31 cellular contexts compared by ENCODE assay signal in genomic region chr3:98722389-98722788, GRCh38. TPM values are rescaled to one million over a fixed set of nuclear protein-coding genes. Genes with fewer than 3 reads are reported as not detected.
"Had no signal": no experiment of that assay in that cellular context is flagged by ENCODE, and none has a peak within 500 bp of the region (broad histone marks: within the 10 kb centered on the region; RNA-seq: fewer than 3 reads in every experiment).

No MANE protein-coding gene starts in this region.

- H3K27me3 ChIP-seq: adrenal gland, ascending aorta, brain microvascular endothelial cell, colonic mucosa, dorsolateral prefrontal cortex, esophagus squamous epithelium, stomach, transverse colon had no signal

- H3K4me1 Mint-ChIP-seq: naive B cell; stimulated activated effector memory CD8-positive, alpha-beta T cell treated with anti-CD3 and anti-CD28 coated beads, Interleukin-12 subunit alpha, Interleukin-12 subunit beta, amount 100 ng/mL, for 72 hours had no signal

- H3K9me3 ChIP-seq: adrenal gland, ascending aorta, colonic mucosa, esophagus squamous epithelium, lower lobe of right lung, stomach, transverse colon had no signal

- H3K4me3 Mint-ChIP-seq: activated naive CD8-positive, alpha-beta T cell; activated T-cell treated with anti-CD3 and anti-CD28 coated beads, Interleukin-2, amount 50 U/mL, for 4 hours; effector memory CD8-positive, alpha-beta T cell; neural crest cell; stimulated activated effector memory CD8-positive, alpha-beta T cell treated with anti-CD3 and anti-CD28 coated beads, Interleukin-12 subunit alpha, Interleukin-12 subunit beta, amount 100 ng/mL, for 72 hours; T-helper 1 cell treated with Interleukin-12 subunit alpha and Interleukin-12 subunit beta and Interleukin-4 antibody, amounts not matched to agents 30 μg/mL and 1 μg/mL, for 36 hours had no signal

- DNase-seq: activated CD4-positive, alpha-beta T cell treated with anti-CD3 and anti-CD28 coated beads for 4 hours; activated CD4-positive, alpha-beta T cell treated with anti-CD3 and anti-CD28 coated beads, Interleukin-2, amount 50 U/mL, for 48 hours; activated CD4-positive, CD25-positive, alpha-beta regulatory T cell; activated CD8-positive, alpha-beta memory T cell treated with anti-CD3 and anti-CD28 coated beads, Interleukin-2, amount 50 U/mL, for 48 hours; activated naive CD4-positive, alpha-beta T cell; activated T-cell treated with anti-CD3 and anti-CD28 coated beads, Interleukin-2, amount 50 U/mL, for 4 hours; adrenal gland; brain microvascular endothelial cell; caudate nucleus; colonic mucosa; dorsolateral prefrontal cortex; effector memory CD8-positive, alpha-beta T cell; esophagus squamous epithelium; kidney; lower lobe of right lung; naive B cell; posterior cingulate gyrus; small intestine; stimulated activated CD4-positive, alpha-beta T cell treated with anti-CD3 and anti-CD28 coated beads, Interleukin-2, amount 100 ng/mL, for 24 hours; stomach; T1000; transverse colon had no signal

- H3K27ac ChIP-seq: adrenal gland, ascending aorta, brain microvascular endothelial cell, colonic mucosa, dorsolateral prefrontal cortex, esophagus squamous epithelium, lower lobe of right lung, stomach, transverse colon had no signal

- H3K36me3 ChIP-seq: adrenal gland, ascending aorta, brain microvascular endothelial cell, colonic mucosa, esophagus squamous epithelium, lower lobe of right lung, stomach, transverse colon had no signal

- H3K9me3 Mint-ChIP-seq: activated T-cell treated with anti-CD3 and anti-CD28 coated beads, Interleukin-2, amount 50 U/mL, for 4 hours; activated T-helper 2 cell treated with anti-CD3 and anti-CD28 coated beads, Interferon-gamma antibody, Interleukin-2, Interleukin-4, amounts not matched to agents 10 μg/mL and 5 μg/mL and 100 μg/mL, durations not matched to agents 14 hours and 24 hours and 36 hours; effector memory CD8-positive, alpha-beta T cell; T-helper 1 cell treated with Interleukin-12 subunit alpha and Interleukin-12 subunit beta and Interleukin-4 antibody, amounts not matched to agents 30 μg/mL and 1 μg/mL, for 36 hours had no signal

- H3K27ac Mint-ChIP-seq: activated naive CD8-positive, alpha-beta T cell; activated T-helper 2 cell treated with anti-CD3 and anti-CD28 coated beads, Interferon-gamma antibody, Interleukin-2, Interleukin-4, amounts not matched to agents 10 μg/mL and 5 μg/mL and 100 μg/mL, durations not matched to agents 14 hours and 24 hours and 36 hours; effector memory CD8-positive, alpha-beta T cell; naive B cell; stimulated activated effector memory CD8-positive, alpha-beta T cell treated with anti-CD3 and anti-CD28 coated beads, Interleukin-12 subunit alpha, Interleukin-12 subunit beta, amount 100 ng/mL, for 72 hours; T-helper 1 cell treated with Interleukin-12 subunit alpha and Interleukin-12 subunit beta and Interleukin-4 antibody, amounts not matched to agents 30 μg/mL and 1 μg/mL, for 36 hours had no signal

- H3K36me3 Mint-ChIP-seq: activated naive CD8-positive, alpha-beta T cell; naive B cell; stimulated activated effector memory CD8-positive, alpha-beta T cell treated with anti-CD3 and anti-CD28 coated beads, Interleukin-12 subunit alpha, Interleukin-12 subunit beta, amount 100 ng/mL, for 72 hours had no signal

- H3K4me3 ChIP-seq: adrenal gland, ascending aorta, colonic mucosa, dorsolateral prefrontal cortex, esophagus squamous epithelium, lower lobe of right lung, stomach, transverse colon had no signal

- ATAC-seq: activated T-cell treated with anti-CD3 and anti-CD28 coated beads, Interleukin-2, amount 50 U/mL, for 4 hours; effector memory CD8-positive, alpha-beta T cell; left lobe of liver; lower lobe of right lung; sciatic nerve; stimulated activated effector memory CD8-positive, alpha-beta T cell treated with anti-CD3 and anti-CD28 coated beads, Interleukin-12 subunit alpha, Interleukin-12 subunit beta, amount 100 ng/mL, for 72 hours had no signal

- H3K4me1 ChIP-seq: adrenal gland, ascending aorta, colonic mucosa, esophagus squamous epithelium, lower lobe of right lung, stomach, transverse colon had no signal

RNA-seq across cellular contexts. Expression of gene ST3GAL6, which starts 40.8 kb away (rescaled TPM):
- total RNA-seq: activated CD8-positive, alpha-beta memory T cell treated with anti-CD3 and anti-CD28 coated beads for 36 hours had no signal
